In the genomic region with DNA sequence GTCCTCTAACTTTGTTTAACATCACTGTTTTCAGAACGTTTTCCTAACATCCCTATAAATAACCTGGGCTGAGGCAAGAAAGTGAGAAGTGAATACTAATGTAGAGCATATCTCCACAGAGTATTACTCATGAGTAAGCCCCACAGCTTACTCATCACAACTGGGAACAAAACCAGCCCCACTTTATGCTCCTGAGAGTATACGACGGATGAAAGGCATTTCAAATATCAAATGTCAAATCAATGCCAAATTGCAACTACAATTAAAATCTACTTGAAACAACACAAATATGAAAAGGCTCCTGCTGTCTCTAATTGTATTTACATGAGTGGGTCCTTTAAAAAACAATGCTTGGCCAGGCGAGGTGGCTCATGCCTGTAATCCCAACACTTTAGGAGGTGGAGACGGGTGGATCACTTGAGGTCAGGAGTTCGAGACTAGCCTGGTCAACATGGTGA, we compare ENCODE assay signal across 1 cellular context.
TF ChIP-seq lines count a peak whose summit lies in the region.

No MANE protein-coding gene starts in this region.

TF ChIP-seq in endothelial cell of umbilical vein, 7 proteins besides CTCF, POLR2A, EP300 and RAD21:
- TF ChIP-seq FOS (IDR thresholded peaks at IDR 0.05; ENCODE audit: borderline replicate concordance, insufficient read depth, low read length) (peak; percentile 78), MYC (IDR thresholded peaks at IDR 0.05; ENCODE audit: low read depth, low read length) (no peak), POLR2AphosphoS5 (IDR thresholded peaks at IDR 0.05; ENCODE audit: insufficient read depth, low read depth, low read length) (peak; percentile 14), GATA2 (IDR thresholded peaks at IDR 0.05; ENCODE audit: insufficient read depth, insufficient read length, low read depth, low read length) (peak; percentile 44), JUN (IDR thresholded peaks at IDR 0.05; ENCODE audit: borderline replicate concordance, insufficient read depth, insufficient read length, low read depth) (peak; percentile 63), EZH2 (IDR thresholded peaks at IDR 0.05; ENCODE audit: borderline replicate concordance, low read depth, low read length, severe bottlenecking) (no peak)
- TF ChIP-seq, protein P1, sequence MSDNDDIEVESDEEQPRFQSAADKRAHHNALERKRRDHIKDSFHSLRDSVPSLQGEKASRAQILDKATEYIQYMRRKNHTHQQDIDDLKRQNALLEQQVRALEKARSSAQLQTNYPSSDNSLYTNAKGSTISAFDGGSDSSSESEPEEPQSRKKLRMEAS (IDR thresholded peaks at IDR 0.05; ENCODE audit: insufficient read depth, insufficient read length), result no peak
